ENCODE assay signal across 27 cellular contexts in genomic region chr9:127463891-127464290, GRCh38. TPM values are rescaled to one million over a fixed set of nuclear protein-coding genes. Genes with fewer than 3 reads are reported as not detected.
A peak's percentile ranks its signal among the peaks of the same experiment; 100 is the strongest.
DNase-seq lines count a peak whose midpoint lies in the region; ATAC-seq, FAIRE-seq and TF ChIP-seq lines count a peak whose summit lies in the region.
"Had no signal": no experiment of that assay in that cellular context is flagged by ENCODE, and none has a peak within 500 bp of the region (broad histone marks: within the 10 kb centered on the region; RNA-seq: fewer than 3 reads in every experiment).

No MANE protein-coding gene starts in this region.

- H3K4me2 ChIP-seq in smooth muscle cell = peak overlapping the region; percentile 61

- no peaks in the 10 kb centered on the region for H3F3A ChIP-seq in smooth muscle cell (ENCODE audit: low read depth)

- H3K36me3 ChIP-seq in SJCRH30 (peaks cover 8% of the 10 kb centered on the region; the same call in 1 of the 2 replicates), smooth muscle cell (ENCODE audit: low read depth) (peaks cover 3% of the 10 kb centered on the region)

- peaks cover 18% of the 10 kb centered on the region for H3K4me1 ChIP-seq in SJCRH30
- peaks cover 6% of the 10 kb centered on the region for H3K4me1 ChIP-seq in smooth muscle cell (ENCODE audit: low read depth)
- H3K4me1 ChIP-seq: esophagus squamous epithelium had no signal

- H3K79me2 ChIP-seq in smooth muscle cell (ENCODE audit: low read depth) = no peaks in the 10 kb centered on the region

- H3K9ac ChIP-seq in smooth muscle cell (ENCODE audit: low read depth) = peak overlapping the region; percentile 54

- DNase-seq in SJCRH30 = peak; percentile 64 to 65
- peak; percentile 61 to 82 for DNase-seq in foreskin fibroblast
- DNase-seq in left kidney (ENCODE audit: low read depth, low spot score) = peak; percentile 59
- no peak for DNase-seq in smooth muscle cell (lab: John Stamatoyannopoulos, UW; ENCODE audit: unreplicated experiment)
- no peak for DNase-seq in GM19239 (ENCODE audit: insufficient read length, low spot score)
- no peak for DNase-seq in cerebellar cortex (ENCODE audit: low spot score)
- DNase-seq: activated CD4-positive, alpha-beta memory T cell treated with anti-CD3 and anti-CD28 coated beads, Interleukin-2, amount 10 ng/mL, durations not matched to agents 7 days and 5 days; activated CD4-positive, CD25-positive, alpha-beta regulatory T cell; activated naive CD4-positive, alpha-beta T cell treated with Interleukin-2 at 50 U/mL for 16 hours; activated T-cell treated with anti-CD3 and anti-CD28 coated beads, Interleukin-2, amount 50 U/mL, for 1 hour; amygdala; effector memory CD4-positive, alpha-beta T cell; esophagus squamous epithelium; head of caudate nucleus; naive thymus-derived CD4-positive, alpha-beta T cell; NCI-H1092; NCI-H2081; NCI-H510A; NK-92 treated with Interleukin-12 subunit alpha and Interleukin-12 subunit beta, amount 100 ng/mL, for 24 hours; small intestine; stimulated activated CD4-positive, alpha-beta T cell treated with anti-CD3 and anti-CD28 coated beads, Interleukin-4, amount 100 ng/mL, for 1 hour; T-helper 9 cell; tibial artery had no signal

- no peak overlapping the region for H2AFZ ChIP-seq in smooth muscle cell (ENCODE audit: low read depth)

- peak overlapping the region; percentile 37 for H3K27ac ChIP-seq in SJCRH30
- H3K27ac ChIP-seq in smooth muscle cell (ENCODE audit: low read depth) = peak overlapping the region; percentile 83
- H3K27ac ChIP-seq: esophagus squamous epithelium, tibial artery had no signal

- H3K4me3 ChIP-seq in SJCRH30 = no peak overlapping the region
- no peak overlapping the region for H3K4me3 ChIP-seq in foreskin fibroblast (ENCODE audit: low read depth in 1 of 2, low read length in 2 of 2)
- no peak overlapping the region for H3K4me3 ChIP-seq in smooth muscle cell
- H3K4me3 ChIP-seq: esophagus squamous epithelium, tibial artery had no signal

- H3K9me3 ChIP-seq in SJCRH30 (replicated peaks) (no peaks in the 10 kb centered on the region), smooth muscle cell (replicated peaks; ENCODE audit: low read depth) (no peaks in the 10 kb centered on the region)
- H3K9me3 ChIP-seq: esophagus squamous epithelium, tibial artery had no signal

- no peak for TF ChIP-seq CTCF in foreskin fibroblast (IDR thresholded peaks at IDR 0.05; ENCODE audit: low read depth, low read length)
- TF ChIP-seq CTCF in smooth muscle cell (IDR thresholded peaks at IDR 0.05; ENCODE audit: borderline replicate concordance, insufficient read depth, poor library complexity, severe bottlenecking) = no peak

- H3K27me3 ChIP-seq in SJCRH30 = no peaks in the 10 kb centered on the region
- H3K27me3 ChIP-seq in smooth muscle cell (ENCODE audit: low read depth) = no peaks in the 10 kb centered on the region
- H3K27me3 ChIP-seq: esophagus squamous epithelium, tibial artery had no signal

- WGBS in smooth muscle cell (ENCODE audit: low lambda C conversion rate) = 18% methylated on average over 7 of the region's 7 CpGs

- ATAC-seq in GM19328 (IDR thresholded peaks at IDR 0.05; ENCODE audit: unreplicated experiment) = no peak
- ATAC-seq: HCT116; naive thymus-derived CD4-positive, alpha-beta T cell had no signal

- H4K20me1 ChIP-seq in smooth muscle cell (ENCODE audit: low read depth) = peaks cover 4% of the 10 kb centered on the region

- FAIRE-seq in GM19239 (lab: Jason Lieb, UNC) = no peak
- FAIRE-seq: GM12892, RCC 7860, small intestine had no signal

RNA-seq across cellular contexts. Expression of gene LRSAM1, which starts 12.6 kb away (rescaled TPM):
- total RNA-seq in SJCRH30 (2014; rRNA removed; shearing (Covaris generic)) = 5.8 and 7.3 TPM in 2 replicates
- 10.5 and 15.3 TPM in 2 replicates for total RNA-seq in smooth muscle cell
- polyA plus RNA-seq in smooth muscle cell = 27.0 and 28.7 TPM in 2 replicates

RNA-seq across cellular contexts. Expression of gene RPL12, which starts 12.7 kb away (rescaled TPM):
- total RNA-seq in SJCRH30 (2014; rRNA removed; shearing (Covaris generic)) = 4,429 and 4,439 TPM in 2 replicates
- 1,296 and 1,445 TPM in 2 replicates for total RNA-seq in smooth muscle cell
- polyA plus RNA-seq in smooth muscle cell = 371 and 424 TPM in 2 replicates

RNA-seq across cellular contexts. Expression of gene ZNF79, which starts 39.7 kb away (rescaled TPM):
- 11.7 and 12.1 TPM in 2 replicates for total RNA-seq in SJCRH30 (2014; rRNA removed; shearing (Covaris generic))
- total RNA-seq in smooth muscle cell = 6.6 and 8.6 TPM in 2 replicates
- polyA plus RNA-seq in smooth muscle cell = 4.3 and 4.9 TPM in 2 replicates

Comparison
In these comparisons a context has a peak if more than half of its experiments do, and no peak if none do; other contexts are left out.
1. DNase-seq: peak in SJCRH30 (2 of 2), foreskin fibroblast (2 of 2) and left kidney (single experiment); none in smooth muscle cell (single experiment), GM19239 (single experiment) and cerebellar cortex (single experiment).